In the genomic region with DNA sequence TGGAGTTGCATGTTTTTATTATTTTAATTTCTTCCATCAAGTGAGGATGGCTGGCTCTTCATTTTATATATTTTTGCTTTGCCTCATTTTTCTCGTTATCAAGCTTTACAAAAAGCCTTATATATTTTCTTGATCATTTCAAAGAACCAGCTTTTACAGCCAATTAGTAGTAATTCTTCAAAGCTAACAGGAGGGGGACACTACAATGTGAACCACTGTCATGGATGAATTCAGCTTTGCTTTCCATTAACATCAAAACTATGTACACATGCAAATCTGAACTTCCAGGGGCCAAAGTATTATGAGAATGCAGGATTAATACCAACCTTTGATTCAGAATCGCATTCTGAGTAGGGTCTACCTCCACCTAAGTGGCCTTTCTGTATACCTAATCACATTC, we compare ENCODE assay signal across 1 cellular context.
TF ChIP-seq lines count a peak whose summit lies in the region.

No MANE protein-coding gene starts in this region.

TF ChIP-seq in A549, 52 proteins besides CTCF, POLR2A, EP300 and RAD21 (continued from another document):
- TF ChIP-seq, protein P1, sequence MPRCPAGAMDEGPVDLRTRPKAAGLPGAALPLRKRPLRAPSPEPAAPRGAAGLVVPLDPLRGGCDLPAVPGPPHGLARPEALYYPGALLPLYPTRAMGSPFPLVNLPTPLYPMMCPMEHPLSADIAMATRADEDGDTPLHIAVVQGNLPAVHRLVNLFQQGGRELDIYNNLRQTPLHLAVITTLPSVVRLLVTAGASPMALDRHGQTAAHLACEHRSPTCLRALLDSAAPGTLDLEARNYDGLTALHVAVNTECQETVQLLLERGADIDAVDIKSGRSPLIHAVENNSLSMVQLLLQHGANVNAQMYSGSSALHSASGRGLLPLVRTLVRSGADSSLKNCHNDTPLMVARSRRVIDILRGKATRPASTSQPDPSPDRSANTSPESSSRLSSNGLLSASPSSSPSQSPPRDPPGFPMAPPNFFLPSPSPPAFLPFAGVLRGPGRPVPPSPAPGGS (IDR thresholded peaks at IDR 0.05), result no peak
- no peak for TF ChIP-seq HOXB5 (CRISPR knock-in tag; IDR thresholded peaks at IDR 0.05)
- TF ChIP-seq EHF (CRISPR knock-in tag; IDR thresholded peaks at IDR 0.05), result no peak
- no peak for TF ChIP-seq ZC3H11A (IDR thresholded peaks at IDR 0.05)
